ENCODE assay signal across 8 cellular contexts in genomic region chr14:35879654-35880249, GRCh38. TPM values are rescaled to one million over a fixed set of nuclear protein-coding genes. Genes with fewer than 3 reads are reported as not detected.
A peak's percentile ranks its signal among the peaks of the same experiment; 100 is the strongest.
DNase-seq lines count a peak whose midpoint lies in the region; ATAC-seq and TF ChIP-seq lines count a peak whose summit lies in the region.

No MANE protein-coding gene starts in this region.

- no peaks in the 10 kb centered on the region for H3K23me2 ChIP-seq in H9 (ENCODE audit: insufficient read length, low read depth, low read length, poor library complexity, severe bottlenecking)

- H3K56ac ChIP-seq in H9 (ENCODE audit: insufficient read length, low read depth, low read length), result no peak overlapping the region

- CTCF ChIA-PET in CD8-positive, alpha-beta T cell (lab: Charles Lee), result interaction anchor here (0.9 to 3.6 kb wide), 6 partner anchors 32 to 495 kb away, joined by 3 to 19 read pairs (median 3); no protein-coding TSS in a partner anchor

- DNase-seq in CD8-positive, alpha-beta T cell, result no peak
- no peak for DNase-seq in H9
- no peak for DNase-seq in Peyer's patch
- DNase-seq in hepatic stellate cell (ENCODE audit: low spot score), result peak; percentile 24
- no peak for DNase-seq in omental fat pad (ENCODE audit: low spot score)
- DNase-seq in effector memory CD8-positive, alpha-beta T cell, result no peak
- no peak for DNase-seq in WERI-Rb-1
- DNase-seq in stimulated activated CD4-positive, alpha-beta T cell treated with anti-CD3 and anti-CD28 coated beads, Interleukin-4, amount 100 ng/mL, for 1 hour, result no peak

- no peak overlapping the region for H3K27ac Mint-ChIP-seq in CD8-positive, alpha-beta T cell
- H3K27ac Mint-ChIP-seq in H9, result no peak overlapping the region
- no peak overlapping the region for H3K27ac Mint-ChIP-seq in effector memory CD8-positive, alpha-beta T cell

- H3K4me1 ChIP-seq in CD8-positive, alpha-beta T cell (ENCODE audit: insufficient read depth, low read length), result no peaks in the 10 kb centered on the region
- H3K4me1 ChIP-seq in H9 (ENCODE audit: insufficient read depth, low read length), result no peaks in the 10 kb centered on the region
- peaks cover 0 to 11% (median 0%) of the 10 kb centered on the region in 4 donors for H3K4me1 ChIP-seq in Peyer's patch

- TF ChIP-seq CTCF in CD8-positive, alpha-beta T cell (IDR thresholded peaks at IDR 0.05), result peak; percentile 58
- peak; percentile 69 for TF ChIP-seq CTCF in H9 (conservative IDR thresholded peaks at IDR 0.05)
- TF ChIP-seq CTCF in Peyer's patch (IDR thresholded peaks at IDR 0.05), result peak in 4 of 6 experiments; percentile 22 to 42 (median 37)
- no peak for TF ChIP-seq CTCF in omental fat pad (IDR thresholded peaks at IDR 0.05)
- no peak for TF ChIP-seq CTCF in WERI-Rb-1 (IDR thresholded peaks at IDR 0.05; ENCODE audit: low read depth, low read length)

- H3K23ac ChIP-seq in H9 (ENCODE audit: insufficient read length, low read depth, low read length), result no peak overlapping the region

- no peaks in the 10 kb centered on the region for H3K9me3 Mint-ChIP-seq in CD8-positive, alpha-beta T cell
- H3K9me3 Mint-ChIP-seq in H9, result no peaks in the 10 kb centered on the region; a peak in 1 of 5 replicates
- no peaks in the 10 kb centered on the region for H3K9me3 Mint-ChIP-seq in effector memory CD8-positive, alpha-beta T cell

- H4K8ac ChIP-seq in H9 (replicated peaks; ENCODE audit: insufficient read length, low read depth, low read length), result no peak overlapping the region

- no peaks in the 10 kb centered on the region for H3K36me3 ChIP-seq in CD8-positive, alpha-beta T cell (ENCODE audit: insufficient read depth, low read length)
- H3K36me3 ChIP-seq in Peyer's patch (no peaks in the 10 kb centered on the region), WERI-Rb-1 (no peaks in the 10 kb centered on the region)

- no peaks in the 10 kb centered on the region for H3K79me2 ChIP-seq in H9 (ENCODE audit: insufficient read depth, low read length)

- intact Hi-C loops in CD8-positive, alpha-beta T cell (cut with DNase I, micrococcal nuclease), result loop anchor here (1.0 to 5.0 kb wide), 6 partner anchors 148 to 1063 kb away; no protein-coding TSS in a partner anchor

- H2BK12ac ChIP-seq in H9 (ENCODE audit: insufficient read length, low read depth, low read length), result no peak overlapping the region

- no peak overlapping the region for H3K4ac ChIP-seq in H9 (ENCODE audit: low read depth, low read length)

- H3K27me3 ChIP-seq in CD8-positive, alpha-beta T cell (ENCODE audit: insufficient read depth, low read length), result no peaks in the 10 kb centered on the region
- H3K27me3 ChIP-seq in H9 (ENCODE audit: insufficient read depth, low read length), result no peaks in the 10 kb centered on the region
- no peaks in the 10 kb centered on the region for H3K27me3 ChIP-seq in Peyer's patch
- no peaks in the 10 kb centered on the region for H3K27me3 ChIP-seq in WERI-Rb-1 (ENCODE audit: insufficient read depth, low read depth, severe bottlenecking)

- no peak overlapping the region for H3K18ac ChIP-seq in H9 (ENCODE audit: insufficient read length, low read depth, low read length)

- POLR2A ChIA-PET in CD8-positive, alpha-beta T cell (lab: Charles Lee), result no interaction called here

- H2BK20ac ChIP-seq in H9 (ENCODE audit: low read depth, low read length, poor library complexity, severe bottlenecking), result no peak overlapping the region

- H3K4me3 Mint-ChIP-seq in CD8-positive, alpha-beta T cell, result no peak overlapping the region
- no peak overlapping the region for H3K4me3 Mint-ChIP-seq in H9
- H3K4me3 Mint-ChIP-seq in effector memory CD8-positive, alpha-beta T cell, result no peak overlapping the region

- H3K79me1 ChIP-seq in H9 (ENCODE audit: insufficient read depth, low read depth, low read length, poor library complexity, severe bottlenecking), result no peaks in the 10 kb centered on the region

- no CpG with 5 or more reads among the region's 1 CpG for WGBS in H9 (ENCODE audit: extremely low coverage, insufficient read length, low lambda C conversion rate)

- no peaks in the 10 kb centered on the region for H4K20me1 ChIP-seq in H9 (ENCODE audit: control insufficient read depth, insufficient read depth, insufficient read length)

- H3K27ac ChIP-seq in CD8-positive, alpha-beta T cell (ENCODE audit: low read depth, low read length), result no peak overlapping the region
- H3K27ac ChIP-seq in H9 (ENCODE audit: insufficient read length, low read depth, low read length) (no peak overlapping the region), Peyer's patch (peak overlapping the region in 1 of 4 donors; percentile 52), WERI-Rb-1 (no peak overlapping the region)

- H3K27me3 Mint-ChIP-seq in CD8-positive, alpha-beta T cell (ENCODE audit: low read depth), result peaks cover 3% of the 10 kb centered on the region
- no peaks in the 10 kb centered on the region for H3K27me3 Mint-ChIP-seq in H9 (ENCODE audit: low read depth)
- H3K27me3 Mint-ChIP-seq in effector memory CD8-positive, alpha-beta T cell, result peaks cover 0 to 5% of the 10 kb centered on the region in 2 donors

- no peak overlapping the region for H2AFZ ChIP-seq in H9 (ENCODE audit: low read length)

- H3K4me1 Mint-ChIP-seq in CD8-positive, alpha-beta T cell (ENCODE audit: low read depth), result peaks cover 2% of the 10 kb centered on the region
- peaks cover 3 to 5% of the 10 kb centered on the region in 2 experiments; a peak in 2 of 4 replicates for H3K4me1 Mint-ChIP-seq in H9
- H3K4me1 Mint-ChIP-seq in effector memory CD8-positive, alpha-beta T cell (ENCODE audit: low read depth in 2 of 2), result no peaks in the 10 kb centered on the region

- H2BK120ac ChIP-seq in H9 (ENCODE audit: low read depth, low read length, poor library complexity, severe bottlenecking), result no peak overlapping the region

- H3K4me2 ChIP-seq in H9 (ENCODE audit: insufficient read depth, insufficient read length, low read length), result no peak overlapping the region

- no peak overlapping the region for H2BK5ac ChIP-seq in H9 (ENCODE audit: insufficient read length, low read length)

- no peak overlapping the region for H4K5ac ChIP-seq in H9 (ENCODE audit: insufficient read length, low read depth, low read length)

- H3K36me3 Mint-ChIP-seq in CD8-positive, alpha-beta T cell, result no peaks in the 10 kb centered on the region
- H3K36me3 Mint-ChIP-seq in H9 (ENCODE audit: insufficient read depth in 1 of 3, low read depth in 3 of 3), result no peaks in the 10 kb centered on the region
- H3K36me3 Mint-ChIP-seq in effector memory CD8-positive, alpha-beta T cell (ENCODE audit: insufficient read depth), result peaks cover 2% of the 10 kb centered on the region

- H4K91ac ChIP-seq in H9 (ENCODE audit: insufficient read length, low read depth, low read length), result no peak overlapping the region

- no peak overlapping the region for H2BK15ac ChIP-seq in H9 (ENCODE audit: low read depth, low read length)

- no peak overlapping the region for H2AK5ac ChIP-seq in H9 (ENCODE audit: insufficient read length, low read length)

- ATAC-seq in CD8-positive, alpha-beta T cell, result no peak
- no peak for ATAC-seq in omental fat pad (ENCODE audit: low FRiP score)
- ATAC-seq in effector memory CD8-positive, alpha-beta T cell (replicated peaks), result no peak

- no peak overlapping the region for H3K9ac ChIP-seq in H9 (ENCODE audit: extremely low read depth, insufficient read length, low read length)

- H3K14ac ChIP-seq in H9 (ENCODE audit: insufficient read depth, low read length), result no peak overlapping the region

- TF ChIP-seq POLR2A in Peyer's patch (IDR thresholded peaks at IDR 0.05), result no peak

- no peaks in the 10 kb centered on the region for H3K9me3 ChIP-seq in CD8-positive, alpha-beta T cell (ENCODE audit: low read length)
- H3K9me3 ChIP-seq in H9 (ENCODE audit: control insufficient read depth, low read depth, low read length) (no peaks in the 10 kb centered on the region), Peyer's patch (no peaks in the 10 kb centered on the region), WERI-Rb-1 (ENCODE audit: severe bottlenecking) (no peaks in the 10 kb centered on the region)

- H3K4me3 ChIP-seq in CD8-positive, alpha-beta T cell (ENCODE audit: low read depth, low read length), result no peak overlapping the region
- no peak overlapping the region for H3K4me3 ChIP-seq in Peyer's patch
- no peak overlapping the region for H3K4me3 ChIP-seq in WERI-Rb-1 (ENCODE audit: low read depth, low read length)

- H3T11ph ChIP-seq in H9 (ENCODE audit: low read length), result no peak overlapping the region

RNA-seq across cellular contexts. Expression of gene BRMS1L, which starts 53.6 kb away (rescaled TPM):
- total RNA-seq in CD8-positive, alpha-beta T cell, result 10 to 100 TPM; 15.5 to 17.9 TPM
- total RNA-seq in H9 (2021) (11.4 and 12.9 TPM in 2 replicates), Peyer's patch (1 to 10 TPM in 3 of 4 donors, under 1 TPM in 1; 0.53 to 4.1 (median 2.4) TPM), omental fat pad (1 to 10 TPM; 4.0 to 9.1 (median 5.6) TPM)

Comparison
In these comparisons a context has a peak if more than half of its experiments do, and no peak if none do; other contexts are left out.
1. CTCF ChIP-seq: peak in CD8-positive, alpha-beta T cell (single experiment), H9 (single experiment) and Peyer's patch (4 of 6); none in omental fat pad (0 of 3) and WERI-Rb-1 (single experiment).